14 cellular contexts compared by ENCODE assay signal in genomic region chr16:86680661-86681439, GRCh38.
DNase-seq lines count a peak whose midpoint lies in the region; TF ChIP-seq lines count a peak whose summit lies in the region.
"Had no signal": no experiment of that assay in that cellular context is flagged by ENCODE, and none has a peak within 500 bp of the region (broad histone marks: within the 10 kb centered on the region; RNA-seq: fewer than 3 reads in every experiment).

No MANE protein-coding gene starts in this region.

- DNase-seq in A172 (ENCODE audit: low spot score) (peak; percentile 45), MG63 (peak; percentile 55), esophagus muscularis mucosa (ENCODE audit: extremely low spot score) (no peak), osteoblast (ENCODE audit: insufficient read length, low spot score, missing footprints) (no peak), NCI-H2029 treated with DMSO at 0.1 percent for 48 hours (lab: John Stamatoyannopoulos, UW) (no peak), occipital lobe (lab: John Stamatoyannopoulos, UW) (no peak), NCI-H146 (lab: John Stamatoyannopoulos, UW) (no peak)
- DNase-seq in activated CD8-positive, alpha-beta memory T cell treated with anti-CD3 and anti-CD28 coated beads, Interleukin-2, amount 50 U/mL, for 48 hours: no peak
- DNase-seq: ACHN; activated CD8-positive, alpha-beta T cell treated with anti-CD3 and anti-CD28 coated beads for 36 hours; activated naive CD4-positive, alpha-beta T cell treated with anti-CD3 and anti-CD28 coated beads for 36 hours; immature natural killer cell; NCI-H1105 treated with DMSO at 0.1 percent for 48 hours; RPMI8226 had no signal

- intact Hi-C loops in esophagus muscularis mucosa (cut with DNase I): no loop called here

- 64% methylated on average over 25 of the region's 26 CpGs for WGBS in esophagus muscularis mucosa

- peaks cover 0 to 5% (median 2%) of the 10 kb centered on the region in 4 donors for H3K4me1 ChIP-seq in esophagus muscularis mucosa
- peaks cover 48% of the 10 kb centered on the region for H3K4me1 ChIP-seq in osteoblast (ENCODE audit: insufficient read depth, low read length)

- TF ChIP-seq CTCF in esophagus muscularis mucosa (IDR thresholded peaks at IDR 0.05) (no peak), osteoblast (IDR thresholded peaks at IDR 0.05; ENCODE audit: extremely low read depth, low read depth, low read length) (no peak)

- peaks cover 10% of the 10 kb centered on the region for H3K9me3 ChIP-seq in MG63
- no peaks in the 10 kb centered on the region for H3K9me3 ChIP-seq in esophagus muscularis mucosa
- H3K9me3 ChIP-seq in osteoblast (ENCODE audit: low read depth, low read length): peaks cover 2% of the 10 kb centered on the region

- no peaks in the 10 kb centered on the region for H3K36me3 ChIP-seq in MG63
- no peaks in the 10 kb centered on the region for H3K36me3 ChIP-seq in esophagus muscularis mucosa
- no peaks in the 10 kb centered on the region for H3K36me3 ChIP-seq in osteoblast (ENCODE audit: insufficient read depth, low read length)

- H3K4me3 ChIP-seq in MG63 (no peak overlapping the region), esophagus muscularis mucosa (no peak overlapping the region), osteoblast (ENCODE audit: insufficient read depth, low read length) (peak overlapping the region; percentile 71)

- H3K27me3 ChIP-seq in MG63: no peaks in the 10 kb centered on the region
- H3K27me3 ChIP-seq in esophagus muscularis mucosa: peaks cover 0 to 70% (median 0%) of the 10 kb centered on the region in 4 donors
- no peaks in the 10 kb centered on the region for H3K27me3 ChIP-seq in osteoblast (ENCODE audit: insufficient read depth, low read length)

- H3K27ac ChIP-seq in esophagus muscularis mucosa (replicated peaks in 1 of 4): peak overlapping the region; percentile 22 to 57 (median 42)
- H3K27ac ChIP-seq in osteoblast (ENCODE audit: low read depth, low read length): peak overlapping the region; percentile 100

- H2AFZ ChIP-seq in osteoblast (ENCODE audit: low read length): no peak overlapping the region

- no peak for TF ChIP-seq EP300 in esophagus muscularis mucosa (IDR thresholded peaks at IDR 0.05)

- H4K20me1 ChIP-seq in osteoblast (ENCODE audit: insufficient read depth, low read length): no peaks in the 10 kb centered on the region

- H3K4me2 ChIP-seq in osteoblast (ENCODE audit: insufficient read depth, low read length): peak overlapping the region; percentile 91

- no peaks in the 10 kb centered on the region for H3K79me2 ChIP-seq in osteoblast (ENCODE audit: insufficient read depth, low read length)

- TF ChIP-seq POLR2A in esophagus muscularis mucosa (IDR thresholded peaks at IDR 0.05; ENCODE audit: low read depth): no peak

Comparison
In these comparisons a context has a peak if more than half of its experiments do, and no peak if none do; other contexts are left out.
1. DNase-seq: peak in A172 (single experiment) and MG63 (single experiment); none in esophagus muscularis mucosa (single experiment), osteoblast (single experiment), NCI-H2029 treated with DMSO at 0.1 percent for 48 hours (single experiment), occipital lobe (single experiment), activated CD8-positive, alpha-beta memory T cell treated with anti-CD3 and anti-CD28 coated beads, Interleukin-2, amount 50 U/mL, for 48 hours (single experiment) and NCI-H146 (single experiment).